ENCODE assay signal across 10 cellular contexts in genomic region chr5:1204693-1205242, GRCh38. TPM values are rescaled to one million over a fixed set of nuclear protein-coding genes. Genes with fewer than 3 reads are reported as not detected.
DNase-seq lines count a peak whose midpoint lies in the region; ATAC-seq and TF ChIP-seq lines count a peak whose summit lies in the region.
"Had no signal": no experiment of that assay in that cellular context is flagged by ENCODE, and none has a peak within 500 bp of the region (broad histone marks: within the 10 kb centered on the region; RNA-seq: fewer than 3 reads in every experiment).

No MANE protein-coding gene starts in this region.

- H3K9me3 Mint-ChIP-seq in activated naive CD8-positive, alpha-beta T cell treated with anti-CD3 and anti-CD28 coated beads, Interleukin-2, amount 50 U/mL, for 24 hours = no peaks in the 10 kb centered on the region
- H3K9me3 Mint-ChIP-seq: IgD-negative memory B cell had no signal

- TF ChIP-seq EP300 in Ishikawa (IDR thresholded peaks at IDR 0.05; ENCODE audit: borderline replicate concordance) = no peak

- no peaks in the 10 kb centered on the region for H3K27me3 ChIP-seq in adrenal gland

- no peaks in the 10 kb centered on the region for H3K36me3 Mint-ChIP-seq in activated naive CD8-positive, alpha-beta T cell treated with anti-CD3 and anti-CD28 coated beads, Interleukin-2, amount 50 U/mL, for 24 hours (ENCODE audit: low read depth)
- H3K36me3 Mint-ChIP-seq: IgD-negative memory B cell had no signal

- TF ChIP-seq POLR2A in adrenal gland (IDR thresholded peaks at IDR 0.05) = no peak

- no peak overlapping the region for H3K4me3 Mint-ChIP-seq in activated naive CD8-positive, alpha-beta T cell treated with anti-CD3 and anti-CD28 coated beads, Interleukin-2, amount 50 U/mL, for 24 hours
- H3K4me3 Mint-ChIP-seq: IgD-negative memory B cell had no signal

- H3K9me3 ChIP-seq in adrenal gland (replicated peaks in 1 of 3) = no peaks in the 10 kb centered on the region

- WGBS in adrenal gland, 4 donors = 25 to 48% (median 31%) methylated on average over 14 to 18 of the region's 18 CpGs

- H3K27ac ChIP-seq in adrenal gland = no peak overlapping the region

- intact Hi-C loops in adrenal gland (cut with DNase I) = no loop called here

- no peak overlapping the region for H3K4me3 ChIP-seq in adrenal gland

- TF ChIP-seq RAD21 in Ishikawa (IDR thresholded peaks at IDR 0.05; ENCODE audit: low read depth) = peak; percentile 38; the same call in 1 of the 2 replicates

- ATAC-seq in activated naive CD8-positive, alpha-beta T cell treated with anti-CD3 and anti-CD28 coated beads, Interleukin-2, amount 50 U/mL, for 24 hours = no peak
- ATAC-seq in GM18873 (IDR thresholded peaks at IDR 0.05; ENCODE audit: low FRiP score, unreplicated experiment) = no peak
- ATAC-seq in GM19351 (IDR thresholded peaks at IDR 0.05; ENCODE audit: unreplicated experiment) = no peak

- TF ChIP-seq CTCF in AG09319 (IDR thresholded peaks at IDR 0.05; ENCODE audit: low read depth, low read length) (peak; percentile 4; the same call in 1 of the 2 replicates), adrenal gland (IDR thresholded peaks at IDR 0.05) (no peak)

- no peak overlapping the region for H3K27ac Mint-ChIP-seq in activated naive CD8-positive, alpha-beta T cell treated with anti-CD3 and anti-CD28 coated beads, Interleukin-2, amount 50 U/mL, for 24 hours
- H3K27ac Mint-ChIP-seq: IgD-negative memory B cell had no signal

- H3K4me1 Mint-ChIP-seq in activated naive CD8-positive, alpha-beta T cell treated with anti-CD3 and anti-CD28 coated beads, Interleukin-2, amount 50 U/mL, for 24 hours = no peaks in the 10 kb centered on the region
- H3K4me1 Mint-ChIP-seq: IgD-negative memory B cell had no signal

- no peaks in the 10 kb centered on the region for H3K36me3 ChIP-seq in adrenal gland (replicated peaks in 1 of 2)

- peaks cover 3% of the 10 kb centered on the region for H3K27me3 Mint-ChIP-seq in activated naive CD8-positive, alpha-beta T cell treated with anti-CD3 and anti-CD28 coated beads, Interleukin-2, amount 50 U/mL, for 24 hours

- DNase-seq in AG09319 (ENCODE audit: extremely low read depth, low read depth) (no peak), SW 1271 (lab: John Stamatoyannopoulos, UW) (peak; percentile 38 to 49), islet precursor cell (peak; percentile 73), adrenal gland (no peak)
- no peak for DNase-seq in activated naive CD8-positive, alpha-beta T cell treated with anti-CD3 and anti-CD28 coated beads, Interleukin-2, amount 50 U/mL, for 24 hours
- DNase-seq: activated naive CD4-positive, alpha-beta T cell treated with anti-CD3 and anti-CD28 coated beads, Interleukin-2, amount 50 U/mL, for 16 hours had no signal

- H3K4me1 ChIP-seq in adrenal gland (replicated peaks in 1 of 2) = no peaks in the 10 kb centered on the region

TF ChIP-seq in Ishikawa, 13 proteins besides CTCF, POLR2A, EP300 and RAD21:
- TF ChIP-seq EGR1 (IDR thresholded peaks at IDR 0.05) = no peak
- no peak for TF ChIP-seq USF1 (IDR thresholded peaks at IDR 0.05)
- no peak for TF ChIP-seq REST (IDR thresholded peaks at IDR 0.05; ENCODE audit: low read depth)
- no peak for TF ChIP-seq ZBTB7A (IDR thresholded peaks at IDR 0.05; ENCODE audit: low read depth)
- TF ChIP-seq MAX (IDR thresholded peaks at IDR 0.05) = no peak
- TF ChIP-seq CEBPB (IDR thresholded peaks at IDR 0.05) = no peak
- TF ChIP-seq TAF1 (IDR thresholded peaks at IDR 0.05; ENCODE audit: low read depth) = no peak
- TF ChIP-seq CREB1 (IDR thresholded peaks at IDR 0.05; ENCODE audit: low read depth) = no peak
- no peak for TF ChIP-seq FOXM1 (IDR thresholded peaks at IDR 0.05; ENCODE audit: borderline replicate concordance, low read depth)

RNA-seq across cellular contexts. Expression of gene SLC6A19, which starts 3.4 kb away (rescaled TPM):
- not detected for total RNA-seq in adrenal gland
- not detected for polyA plus RNA-seq in adrenal gland
- polyA plus RNA-seq: IgD-negative memory B cell had no signal

RNA-seq across cellular contexts. Expression of gene SLC6A18, which starts 20.4 kb away (rescaled TPM):
- total RNA-seq in adrenal gland = not detected
- not detected for polyA plus RNA-seq in adrenal gland
- polyA plus RNA-seq: IgD-negative memory B cell had no signal

Comparison
In these comparisons a context has a peak if more than half of its experiments do, and no peak if none do; other contexts are left out.
1. DNase-seq: peak in SW 1271 (2 of 2) and islet precursor cell (single experiment); none in AG09319 (single experiment), activated naive CD8-positive, alpha-beta T cell treated with anti-CD3 and anti-CD28 coated beads, Interleukin-2, amount 50 U/mL, for 24 hours (single experiment) and adrenal gland (0 of 7).